Comparison of ENCODE assay signal across 1 cellular context in the genomic region with DNA sequence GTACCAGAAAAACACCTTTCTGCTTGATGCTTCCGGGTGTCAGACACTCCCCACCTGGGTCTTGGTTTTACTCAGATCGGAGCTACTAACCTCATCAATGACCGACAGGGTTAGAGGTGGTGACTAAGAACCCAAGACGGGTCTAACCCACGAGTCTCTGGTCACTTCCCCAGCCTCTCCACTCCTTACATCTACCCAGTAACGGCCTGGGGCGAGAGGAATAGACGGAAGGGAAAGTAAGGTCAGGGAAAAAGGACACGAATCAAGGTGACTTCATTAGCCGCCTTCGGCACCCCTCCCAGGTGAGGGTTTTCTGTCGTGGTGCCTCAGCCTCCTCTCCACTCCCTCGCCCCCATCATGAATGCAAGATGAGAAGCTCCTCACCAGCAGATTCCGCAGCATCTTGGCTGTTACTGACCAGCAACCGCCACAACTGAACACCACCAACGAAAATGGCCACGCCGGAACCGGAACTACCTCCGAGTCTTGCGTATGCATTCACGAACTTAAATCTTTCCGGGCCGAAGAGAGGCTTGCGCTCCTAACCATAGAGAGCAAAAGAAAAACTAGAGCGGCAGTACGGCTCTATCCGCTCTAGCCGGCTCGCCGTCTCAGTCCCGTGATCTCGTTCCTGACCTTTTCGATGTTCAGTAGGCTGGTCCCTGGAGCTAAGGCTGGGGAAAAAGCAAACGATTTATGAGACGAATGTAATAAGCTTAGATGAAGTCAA.
TF ChIP-seq lines count a peak whose summit lies in the region.

A gene with protein sequence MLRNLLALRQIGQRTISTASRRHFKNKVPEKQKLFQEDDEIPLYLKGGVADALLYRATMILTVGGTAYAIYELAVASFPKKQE (minus strand): TSS at position 469 of the 730 bp plus-strand sequence. CDS start 67 bp downstream, at position 402.

TF ChIP-seq in SK-N-SH, 30 proteins besides CTCF, POLR2A, EP300 and RAD21 (continued from another document):
- TF ChIP-seq, protein P1, sequence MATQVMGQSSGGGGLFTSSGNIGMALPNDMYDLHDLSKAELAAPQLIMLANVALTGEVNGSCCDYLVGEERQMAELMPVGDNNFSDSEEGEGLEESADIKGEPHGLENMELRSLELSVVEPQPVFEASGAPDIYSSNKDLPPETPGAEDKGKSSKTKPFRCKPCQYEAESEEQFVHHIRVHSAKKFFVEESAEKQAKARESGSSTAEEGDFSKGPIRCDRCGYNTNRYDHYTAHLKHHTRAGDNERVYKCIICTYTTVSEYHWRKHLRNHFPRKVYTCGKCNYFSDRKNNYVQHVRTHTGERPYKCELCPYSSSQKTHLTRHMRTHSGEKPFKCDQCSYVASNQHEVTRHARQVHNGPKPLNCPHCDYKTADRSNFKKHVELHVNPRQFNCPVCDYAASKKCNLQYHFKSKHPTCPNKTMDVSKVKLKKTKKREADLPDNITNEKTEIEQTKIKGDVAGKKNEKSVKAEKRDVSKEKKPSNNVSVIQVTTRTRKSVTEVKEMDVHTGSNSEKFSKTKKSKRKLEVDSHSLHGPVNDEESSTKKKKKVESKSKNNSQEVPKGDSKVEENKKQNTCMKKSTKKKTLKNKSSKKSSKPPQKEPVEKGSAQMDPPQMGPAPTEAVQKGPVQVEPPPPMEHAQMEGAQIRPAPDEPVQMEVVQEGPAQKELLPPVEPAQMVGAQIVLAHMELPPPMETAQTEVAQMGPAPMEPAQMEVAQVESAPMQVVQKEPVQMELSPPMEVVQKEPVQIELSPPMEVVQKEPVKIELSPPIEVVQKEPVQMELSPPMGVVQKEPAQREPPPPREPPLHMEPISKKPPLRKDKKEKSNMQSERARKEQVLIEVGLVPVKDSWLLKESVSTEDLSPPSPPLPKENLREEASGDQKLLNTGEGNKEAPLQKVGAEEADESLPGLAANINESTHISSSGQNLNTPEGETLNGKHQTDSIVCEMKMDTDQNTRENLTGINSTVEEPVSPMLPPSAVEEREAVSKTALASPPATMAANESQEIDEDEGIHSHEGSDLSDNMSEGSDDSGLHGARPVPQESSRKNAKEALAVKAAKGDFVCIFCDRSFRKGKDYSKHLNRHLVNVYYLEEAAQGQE (IDR thresholded peaks at IDR 0.05; ENCODE audit: low read depth, low read length) = peak; percentile 49; the same call in 1 of the 2 replicates
- peak; percentile 89 for TF ChIP-seq YY1 (IDR thresholded peaks at IDR 0.05; ENCODE audit: low read depth)
- TF ChIP-seq JUND (IDR thresholded peaks at IDR 0.05) = no peak
- TF ChIP-seq GATA2 (CRISPR knock-in tag; IDR thresholded peaks at IDR 0.05) = no peak
- TF ChIP-seq FOXM1 (IDR thresholded peaks at IDR 0.05; ENCODE audit: low read depth) = no peak
- peak; percentile 75; the same call in 1 of the 2 replicates for TF ChIP-seq SIN3A (IDR thresholded peaks at IDR 0.05; ENCODE audit: borderline replicate concordance, low read depth, low read length)
- peak; percentile 52; the same call in 1 of the 2 replicates for TF ChIP-seq RFX5 (IDR thresholded peaks at IDR 0.05; ENCODE audit: low read length)
- TF ChIP-seq TCF12 (IDR thresholded peaks at IDR 0.05) = peak; percentile 41; the same call in 1 of the 2 replicates
- TF ChIP-seq SMC3 (IDR thresholded peaks at IDR 0.05; ENCODE audit: low read depth, low read length) = no peak
- TF ChIP-seq, protein P2, sequence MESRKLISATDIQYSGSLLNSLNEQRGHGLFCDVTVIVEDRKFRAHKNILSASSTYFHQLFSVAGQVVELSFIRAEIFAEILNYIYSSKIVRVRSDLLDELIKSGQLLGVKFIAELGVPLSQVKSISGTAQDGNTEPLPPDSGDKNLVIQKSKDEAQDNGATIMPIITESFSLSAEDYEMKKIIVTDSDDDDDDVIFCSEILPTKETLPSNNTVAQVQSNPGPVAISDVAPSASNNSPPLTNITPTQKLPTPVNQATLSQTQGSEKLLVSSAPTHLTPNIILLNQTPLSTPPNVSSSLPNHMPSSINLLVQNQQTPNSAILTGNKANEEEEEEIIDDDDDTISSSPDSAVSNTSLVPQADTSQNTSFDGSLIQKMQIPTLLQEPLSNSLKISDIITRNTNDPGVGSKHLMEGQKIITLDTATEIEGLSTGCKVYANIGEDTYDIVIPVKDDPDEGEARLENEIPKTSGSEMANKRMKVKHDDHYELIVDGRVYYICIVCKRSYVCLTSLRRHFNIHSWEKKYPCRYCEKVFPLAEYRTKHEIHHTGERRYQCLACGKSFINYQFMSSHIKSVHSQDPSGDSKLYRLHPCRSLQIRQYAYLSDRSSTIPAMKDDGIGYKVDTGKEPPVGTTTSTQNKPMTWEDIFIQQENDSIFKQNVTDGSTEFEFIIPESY (IDR thresholded peaks at IDR 0.05; ENCODE audit: borderline replicate concordance, low read depth) = peak; percentile 86
- TF ChIP-seq EZH2phosphoT487 (IDR thresholded peaks at IDR 0.05; ENCODE audit: borderline replicate concordance, low read depth) = no peak
- no peak for TF ChIP-seq NFIC (IDR thresholded peaks at IDR 0.05; ENCODE audit: borderline replicate concordance)
- peak; percentile 97 for TF ChIP-seq GABPA (IDR thresholded peaks at IDR 0.05; ENCODE audit: low read depth)
- TF ChIP-seq, protein P3, sequence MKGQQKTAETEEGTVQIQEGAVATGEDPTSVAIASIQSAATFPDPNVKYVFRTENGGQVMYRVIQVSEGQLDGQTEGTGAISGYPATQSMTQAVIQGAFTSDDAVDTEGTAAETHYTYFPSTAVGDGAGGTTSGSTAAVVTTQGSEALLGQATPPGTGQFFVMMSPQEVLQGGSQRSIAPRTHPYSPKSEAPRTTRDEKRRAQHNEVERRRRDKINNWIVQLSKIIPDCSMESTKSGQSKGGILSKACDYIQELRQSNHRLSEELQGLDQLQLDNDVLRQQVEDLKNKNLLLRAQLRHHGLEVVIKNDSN (IDR thresholded peaks at IDR 0.05; ENCODE audit: borderline replicate concordance, low read depth) = peak; percentile 77
- 0 out of 2 replicates have a peak, but pooled peaks have one; percentile 28 for TF ChIP-seq RCOR1 (IDR thresholded peaks at IDR 0.05; ENCODE audit: low read length)
- no peak for TF ChIP-seq TEAD4 (IDR thresholded peaks at IDR 0.05; ENCODE audit: borderline replicate concordance, insufficient read depth)
- TF ChIP-seq, protein P4, sequence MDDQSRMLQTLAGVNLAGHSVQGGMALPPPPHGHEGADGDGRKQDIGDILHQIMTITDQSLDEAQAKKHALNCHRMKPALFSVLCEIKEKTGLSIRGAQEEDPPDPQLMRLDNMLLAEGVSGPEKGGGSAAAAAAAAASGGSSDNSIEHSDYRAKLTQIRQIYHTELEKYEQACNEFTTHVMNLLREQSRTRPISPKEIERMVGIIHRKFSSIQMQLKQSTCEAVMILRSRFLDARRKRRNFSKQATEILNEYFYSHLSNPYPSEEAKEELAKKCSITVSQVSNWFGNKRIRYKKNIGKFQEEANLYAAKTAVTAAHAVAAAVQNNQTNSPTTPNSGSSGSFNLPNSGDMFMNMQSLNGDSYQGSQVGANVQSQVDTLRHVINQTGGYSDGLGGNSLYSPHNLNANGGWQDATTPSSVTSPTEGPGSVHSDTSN (IDR thresholded peaks at IDR 0.05) = no peak
- no peak; the same call in 1 of the 2 replicates for TF ChIP-seq FOSL2 (IDR thresholded peaks at IDR 0.05; ENCODE audit: borderline replicate concordance, low read depth)
